10 cellular contexts compared by ENCODE assay signal in the genomic region with DNA sequence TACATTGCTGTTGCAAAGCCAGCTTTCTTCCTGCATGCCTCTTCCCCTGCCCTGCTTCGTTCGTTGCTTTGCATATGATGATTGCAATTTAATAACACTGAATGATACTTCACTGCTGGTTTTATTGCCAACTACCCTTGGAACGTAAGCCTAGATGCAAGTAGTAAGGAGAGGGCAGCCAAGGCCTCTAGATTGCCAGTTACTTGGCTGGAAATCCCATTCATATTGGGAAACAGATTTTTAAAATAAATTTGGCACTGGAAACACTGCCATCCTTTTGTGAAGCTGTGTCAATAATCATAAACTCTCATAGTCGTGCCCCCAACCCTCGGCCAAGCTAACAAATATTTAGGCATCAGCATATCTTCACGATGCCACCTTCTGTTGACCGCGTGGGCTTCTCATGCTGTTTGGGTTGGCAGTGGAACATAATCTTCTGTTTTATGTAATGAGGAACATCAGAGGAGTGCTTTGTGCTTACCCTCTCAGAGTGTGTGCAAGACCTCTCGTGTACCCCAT.
A peak's percentile ranks its signal among the peaks of the same experiment; 100 is the strongest.
DNase-seq lines count a peak whose midpoint lies in the region; ATAC-seq, FAIRE-seq and TF ChIP-seq lines count a peak whose summit lies in the region.
"Had no signal": no experiment of that assay in that cellular context is flagged by ENCODE, and none has a peak within 500 bp of the region (broad histone marks: within the 10 kb centered on the region; RNA-seq: fewer than 3 reads in every experiment).

No MANE protein-coding gene starts in this region.

- no peak for ATAC-seq in GM18909 (IDR thresholded peaks at IDR 0.05; ENCODE audit: poor library complexity, unreplicated experiment)

- FAIRE-seq in endothelial cell of umbilical vein (lab: Jason Lieb, UNC), result no peak

- POLR2A ChIA-PET in endothelial cell of umbilical vein (lab: Charles Lee), result no interaction called here

- peak overlapping the region; percentile 6 for H2AFZ ChIP-seq in endothelial cell of umbilical vein (ENCODE audit: low read depth, low read length)
- H2AFZ ChIP-seq: parathyroid adenoma had no signal

- CTCF ChIA-PET in endothelial cell of umbilical vein (lab: Charles Lee), result interaction anchor here (1.0 to 2.8 kb wide), 9 partner anchors 10 to 166 kb away, joined by 3 to 11 read pairs (median 4); a partner anchor contains a TSS

- TF ChIP-seq POLR2A in endothelial cell of umbilical vein (IDR thresholded peaks at IDR 0.05; ENCODE audit: low read depth, low read length) (no peak), Peyer's patch (IDR thresholded peaks at IDR 0.05) (no peak)

- no peak overlapping the region for H3K27ac ChIP-seq in endothelial cell of umbilical vein (ENCODE audit: insufficient read depth, low read depth, low read length)
- peak overlapping the region in 2 of 4 donors; percentile 48 to 53 for H3K27ac ChIP-seq in Peyer's patch
- H3K27ac ChIP-seq: ascending aorta, parathyroid adenoma had no signal

- H3K9me3 ChIP-seq in endothelial cell of umbilical vein (replicated peaks; ENCODE audit: control insufficient read depth, insufficient read depth, low read length) (no peaks in the 10 kb centered on the region), Peyer's patch (no peaks in the 10 kb centered on the region)
- H3K9me3 ChIP-seq: ascending aorta had no signal

- no peaks in the 10 kb centered on the region for H3K79me2 ChIP-seq in endothelial cell of umbilical vein (ENCODE audit: control insufficient read depth, insufficient read depth, low read length)
- H3K79me2 ChIP-seq: parathyroid adenoma had no signal

- H4K20me1 ChIP-seq in endothelial cell of umbilical vein (replicated peaks; ENCODE audit: control insufficient read depth, extremely low read depth, insufficient read depth, low read length), result no peaks in the 10 kb centered on the region

- no peaks in the 10 kb centered on the region for H3K9me1 ChIP-seq in endothelial cell of umbilical vein (replicated peaks; ENCODE audit: control insufficient read depth, extremely low read depth, insufficient read depth, low read length)

- BruUV-seq in endothelial cell of umbilical vein (replicated peaks; lab: Mats Ljungman, UMichigan), result no TSS peak

- intact Hi-C loops in endothelial cell of umbilical vein (cut with micrococcal nuclease), result loop anchor here (5.0 kb wide), 1 partner anchor 174 kb away; a partner anchor contains a TSS

- TF ChIP-seq CTCF in endothelial cell of umbilical vein (IDR thresholded peaks at IDR 0.05; ENCODE audit: extremely low read depth in 1 of 2, insufficient read depth in 1 of 2, low read depth in 1 of 2, low read length in 2 of 2) (no peak), Peyer's patch (IDR thresholded peaks at IDR 0.05) (no peak)

- H3K4me1 ChIP-seq in endothelial cell of umbilical vein (ENCODE audit: control insufficient read depth, extremely low read depth, insufficient read depth, low read length) (peaks cover 12% of the 10 kb centered on the region), Peyer's patch (peaks cover 0 to 13% (median 6%) of the 10 kb centered on the region in 4 donors)
- H3K4me1 ChIP-seq: parathyroid adenoma had no signal

- dilution Hi-C loops in endothelial cell of umbilical vein (cut with MboI; ENCODE audit: extremely low pct_ligation_motif_present, low sequenced_read_pairs), result no loop called here

- H3K4me3 ChIP-seq in endothelial cell of umbilical vein (replicated peaks in 1 of 3; ENCODE audit: insufficient read depth in 1 of 3, low read depth in 1 of 3, low read length in 3 of 3) (no peak overlapping the region), Peyer's patch (peak overlapping the region in 1 of 4 donors; percentile 6)

- DNase-seq in DMS 273 (lab: John Stamatoyannopoulos, UW; ENCODE audit: unreplicated experiment) (peak; percentile 63), NCI-H2196 (lab: John Stamatoyannopoulos, UW; ENCODE audit: unreplicated experiment) (peak; percentile 60), endothelial cell of umbilical vein (ENCODE audit: low read depth, low spot score) (no peak), pons (ENCODE audit: low spot score) (peak; percentile 33), HT-29 (ENCODE audit: low spot score) (no peak), Peyer's patch (no peak), COR-L47 (lab: John Stamatoyannopoulos, UW) (no peak)

- no peaks in the 10 kb centered on the region for H3K36me3 ChIP-seq in endothelial cell of umbilical vein (ENCODE audit: control insufficient read depth in 2 of 2, extremely low read depth in 1 of 2, insufficient read depth in 2 of 2, low read length in 2 of 2)
- H3K36me3 ChIP-seq in Peyer's patch, result no peaks in the 10 kb centered on the region
- H3K36me3 ChIP-seq: ascending aorta had no signal

- H3K27me3 ChIP-seq in endothelial cell of umbilical vein (ENCODE audit: control insufficient read depth in 2 of 2, insufficient read depth in 2 of 2, low read length in 2 of 2) (no peaks in the 10 kb centered on the region), Peyer's patch (no peaks in the 10 kb centered on the region)
- H3K27me3 ChIP-seq: ascending aorta had no signal

- no peak overlapping the region for H3K9ac ChIP-seq in endothelial cell of umbilical vein (replicated peaks; ENCODE audit: extremely low read depth, insufficient read depth, low read length)
- H3K9ac ChIP-seq: parathyroid adenoma had no signal

- no peak overlapping the region for H3K4me2 ChIP-seq in endothelial cell of umbilical vein (ENCODE audit: insufficient read depth, low read length)

TF ChIP-seq in endothelial cell of umbilical vein, 7 proteins besides CTCF, POLR2A, EP300 and RAD21:
- TF ChIP-seq GATA2 (IDR thresholded peaks at IDR 0.05; ENCODE audit: insufficient read depth, insufficient read length, low read depth, low read length) (no peak), MYC (IDR thresholded peaks at IDR 0.05; ENCODE audit: low read depth, low read length) (no peak)

Comparison
In these comparisons a context has a peak if more than half of its experiments do, and no peak if none do; other contexts are left out.
1. DNase-seq: peak in DMS 273 (single experiment), NCI-H2196 (single experiment) and pons (single experiment); none in endothelial cell of umbilical vein (single experiment), HT-29 (single experiment), Peyer's patch (0 of 3) and COR-L47 (single experiment).